ENCODE assay signal across 9 cellular contexts in the genomic region with DNA sequence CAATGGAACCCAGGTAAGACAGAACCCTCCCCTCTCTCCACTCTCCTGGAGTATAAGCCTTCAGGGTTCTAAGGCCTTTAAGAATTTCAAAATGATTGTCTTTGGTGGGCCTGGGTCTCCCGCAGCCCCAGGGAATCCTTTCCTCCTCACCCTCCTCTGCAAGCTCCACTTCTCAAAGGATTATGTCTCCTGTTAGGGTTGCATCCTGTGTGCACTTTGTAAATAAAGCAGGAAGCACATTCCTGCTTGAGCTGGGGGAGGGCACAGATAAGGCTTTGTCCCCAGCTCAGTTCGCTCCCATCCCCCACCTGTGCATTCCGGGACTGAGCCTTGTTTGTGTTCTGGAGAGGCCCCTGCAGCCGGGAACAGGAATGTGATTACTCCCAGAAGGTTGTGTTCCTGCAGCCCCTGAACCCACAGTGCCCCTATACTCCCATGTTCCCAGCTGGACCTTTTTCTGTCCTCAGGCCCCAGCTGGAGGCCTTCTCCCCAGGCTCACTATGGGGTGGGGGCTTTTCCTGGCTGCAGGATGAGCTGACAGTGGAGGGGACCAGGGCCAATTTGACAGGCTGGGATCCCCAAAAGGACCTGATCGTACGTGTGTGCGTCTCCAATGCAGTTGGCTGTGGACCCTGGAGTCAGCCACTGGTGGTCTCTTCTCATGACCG.
A peak's percentile ranks its signal among the peaks of the same experiment; 100 is the strongest.
DNase-seq lines count a peak whose midpoint lies in the region; ATAC-seq and TF ChIP-seq lines count a peak whose summit lies in the region.
"Had no signal": no experiment of that assay in that cellular context is flagged by ENCODE, and none has a peak within 500 bp of the region (broad histone marks: within the 10 kb centered on the region; RNA-seq: fewer than 3 reads in every experiment).

No MANE protein-coding gene starts in this region.

- DNase-seq in NCI-H1048 (lab: John Stamatoyannopoulos, UW) (peak; percentile 6), cardiac fibroblast (ENCODE audit: low read depth in 2 of 2) (peak; percentile 31 to 90), islet precursor cell (peak; percentile 98), substantia nigra (lab: John Stamatoyannopoulos, UW) (peak in 44 of 49 donors; percentile 8 to 82 (median 54)), AG20443 (ENCODE audit: low spot score) (no peak), cerebellar nuclear complex (lab: John Stamatoyannopoulos, UW) (no peak)
- DNase-seq: stimulated activated CD4-positive, alpha-beta T cell treated with anti-CD3 and anti-CD28 coated beads, Interleukin-12 subunit alpha, Interleukin-12 subunit beta, amount 100 ng/mL, for 4 hours; T-helper 17 cell had no signal

- TF ChIP-seq CTCF in cardiac fibroblast (IDR thresholded peaks at IDR 0.05; ENCODE audit: low read depth, low read length), result no peak

- peak overlapping the region; percentile 93 for H3K27ac ChIP-seq in substantia nigra (ENCODE audit: low read depth, low read length, poor library complexity, severe bottlenecking)

- ATAC-seq in HG03457 (IDR thresholded peaks at IDR 0.05; ENCODE audit: unreplicated experiment), result no peak
- ATAC-seq: T-helper 17 cell had no signal

- H3K4me3 ChIP-seq in cardiac fibroblast (replicated peaks in 1 of 2; ENCODE audit: low read depth in 2 of 2, low read length in 2 of 2), result no peak overlapping the region

Comparison
In these comparisons a context has a peak if more than half of its experiments do, and no peak if none do; other contexts are left out.
1. DNase-seq: peak in NCI-H1048 (single experiment), cardiac fibroblast (2 of 2), islet precursor cell (single experiment) and substantia nigra (44 of 49); none in AG20443 (single experiment) and cerebellar nuclear complex (0 of 2).